Comparison of ENCODE assay signal across 25 cellular contexts in genomic region chr18:32104516-32104915, GRCh38.
"Had no signal": no experiment of that assay in that cellular context is flagged by ENCODE, and none has a peak within 500 bp of the region (broad histone marks: within the 10 kb centered on the region; RNA-seq: fewer than 3 reads in every experiment).

No MANE protein-coding gene starts in this region.

- H3K27me3 Mint-ChIP-seq: activated B cell treated with CpG ODN at 0.5 μM for 24 hours; activated CD4-positive, alpha-beta memory T cell treated with anti-CD3 and anti-CD28 coated beads, Interleukin-2, amount 10 ng/mL, durations not matched to agents 7 days and 5 days; T-helper 17 cell had no signal

- H3K4me3 ChIP-seq: cardiac muscle cell, SJSA1 had no signal

- H3K4me3 Mint-ChIP-seq: activated B cell treated with CpG ODN at 0.5 μM for 24 hours; activated CD4-positive, alpha-beta memory T cell treated with anti-CD3 and anti-CD28 coated beads, Interleukin-2, amount 10 ng/mL, durations not matched to agents 7 days and 5 days; T-helper 17 cell had no signal

- DNase-seq: activated B cell treated with CpG ODN at 0.5 μM for 24 hours; activated CD4-positive, alpha-beta memory T cell treated with anti-CD3 and anti-CD28 coated beads, Interleukin-2, amount 10 ng/mL, durations not matched to agents 7 days and 5 days; activated CD4-positive, alpha-beta T cell treated with anti-CD3 and anti-CD28 coated beads for 1 hour; activated CD4-positive, alpha-beta T cell treated with anti-CD3 and anti-CD28 coated beads, Interleukin-2, amount 50 U/mL, for 1 hour; activated CD8-positive, alpha-beta memory T cell treated with anti-CD3 and anti-CD28 coated beads, Interleukin-2, amount 50 U/mL, for 4 hours; activated naive CD4-positive, alpha-beta T cell treated with anti-CD3 and anti-CD28 coated beads, Interleukin-2, amount 50 U/mL, for 16 hours; activated T-cell treated with anti-CD3 and anti-CD28 coated beads, Interleukin-2, amount 50 U/mL, for 48 hours; brain microvascular endothelial cell; Karpas-422; MM.1S; NCI-H1105; NCI-H1436 treated with DMSO at 0.1 percent for 48 hours; NCI-H187; NCI-H2081; NCI-H510A treated with DMSO at 0.1 percent for 48 hours; NCI-H69; NK-92 treated with Interleukin-12 subunit alpha and Interleukin-12 subunit beta, amount 100 ng/mL, for 24 hours; OCI-M1; RPMI8226; T-helper 17 cell; T-helper 9 cell had no signal

- H3K27ac Mint-ChIP-seq: activated B cell treated with CpG ODN at 0.5 μM for 24 hours had no signal

- H3K4me1 ChIP-seq: SJSA1 had no signal

- H3K9me3 Mint-ChIP-seq: activated B cell treated with CpG ODN at 0.5 μM for 24 hours; activated CD4-positive, alpha-beta memory T cell treated with anti-CD3 and anti-CD28 coated beads, Interleukin-2, amount 10 ng/mL, durations not matched to agents 7 days and 5 days had no signal

- H3K9me3 ChIP-seq: SJSA1 had no signal

- H3K36me3 ChIP-seq: brain microvascular endothelial cell, cardiac muscle cell had no signal

- H3K27ac ChIP-seq: brain microvascular endothelial cell, cardiac muscle cell, SJSA1 had no signal

- ATAC-seq: Panc1, Right ventricle myocardium inferior, T-helper 17 cell had no signal

- H3K27me3 ChIP-seq: brain microvascular endothelial cell, cardiac muscle cell, SJSA1 had no signal
